ENCODE assay signal across 18 cellular contexts in genomic region chr2:52904511-52904910, GRCh38.
"Had no signal": no experiment of that assay in that cellular context is flagged by ENCODE, and none has a peak within 500 bp of the region (broad histone marks: within the 10 kb centered on the region; RNA-seq: fewer than 3 reads in every experiment).

No MANE protein-coding gene starts in this region.

- H3K36me3 ChIP-seq: tibial nerve had no signal

- DNase-seq: activated B cell treated with CpG ODN at 0.5 μM for 24 hours; activated CD4-positive, alpha-beta T cell treated with anti-CD3 and anti-CD28 coated beads, Interleukin-2, amount 10 ng/mL, durations not matched to agents 7 days and 5 days; activated CD8-positive, alpha-beta memory T cell treated with anti-CD3 and anti-CD28 coated beads for 24 hours; activated naive CD4-positive, alpha-beta T cell treated with anti-CD3 and anti-CD28 coated beads, Interleukin-2, amount 10 ng/mL, durations not matched to agents 7 days and 5 days; amniotic stem cell; endodermal cell; foreskin keratinocyte; immature natural killer cell; left cardiac atrium; SK-N-SH; stimulated activated CD4-positive, alpha-beta T cell treated with anti-CD3 and anti-CD28 coated beads, Interleukin-4, amount 100 ng/mL, for 4 hours had no signal

- H3K4me1 Mint-ChIP-seq: activated B cell treated with CpG ODN at 0.5 μM for 24 hours; activated CD4-positive, alpha-beta T cell treated with anti-CD3 and anti-CD28 coated beads, Interleukin-2, amount 10 ng/mL, durations not matched to agents 7 days and 5 days; activated naive CD4-positive, alpha-beta T cell treated with anti-CD3 and anti-CD28 coated beads, Interleukin-2, amount 10 ng/mL, durations not matched to agents 7 days and 5 days; activated T-helper 17 cell treated with anti-CD3 and anti-CD28 coated beads, Interleukin-2, amount 50 U/mL, for 72 hours; endodermal cell; immature natural killer cell; memory B cell; neural crest cell had no signal

- H3K4me3 Mint-ChIP-seq: activated B cell treated with CpG ODN at 0.5 μM for 24 hours; activated CD4-positive, alpha-beta T cell treated with anti-CD3 and anti-CD28 coated beads, Interleukin-2, amount 10 ng/mL, durations not matched to agents 7 days and 5 days; activated naive CD4-positive, alpha-beta T cell treated with anti-CD3 and anti-CD28 coated beads, Interleukin-2, amount 10 ng/mL, durations not matched to agents 7 days and 5 days; activated T-helper 17 cell treated with anti-CD3 and anti-CD28 coated beads, Interleukin-2, amount 50 U/mL, for 72 hours; brain; endodermal cell; immature natural killer cell; memory B cell; neural crest cell had no signal

- H3K27me3 Mint-ChIP-seq: activated B cell treated with CpG ODN at 0.5 μM for 24 hours; activated CD4-positive, alpha-beta T cell treated with anti-CD3 and anti-CD28 coated beads, Interleukin-2, amount 10 ng/mL, durations not matched to agents 7 days and 5 days; activated naive CD4-positive, alpha-beta T cell treated with anti-CD3 and anti-CD28 coated beads, Interleukin-2, amount 10 ng/mL, durations not matched to agents 7 days and 5 days; activated T-helper 17 cell treated with anti-CD3 and anti-CD28 coated beads, Interleukin-2, amount 50 U/mL, for 72 hours; brain; memory B cell had no signal

- H3K9me3 ChIP-seq: SK-N-SH had no signal

- H3K27ac ChIP-seq: foreskin keratinocyte, skin epidermis, tibial nerve had no signal

- H3K9ac ChIP-seq: SK-N-SH had no signal

- H3K4me1 ChIP-seq: foreskin keratinocyte, tibial nerve had no signal

- H3K27me3 ChIP-seq: foreskin keratinocyte, tibial nerve had no signal

- H3K4me3 ChIP-seq: skin epidermis, tibial nerve had no signal

- H3K27ac Mint-ChIP-seq: activated B cell treated with CpG ODN at 0.5 μM for 24 hours; activated CD4-positive, alpha-beta T cell treated with anti-CD3 and anti-CD28 coated beads, Interleukin-2, amount 10 ng/mL, durations not matched to agents 7 days and 5 days; activated naive CD4-positive, alpha-beta T cell treated with anti-CD3 and anti-CD28 coated beads, Interleukin-2, amount 10 ng/mL, durations not matched to agents 7 days and 5 days; activated T-helper 17 cell treated with anti-CD3 and anti-CD28 coated beads, Interleukin-2, amount 50 U/mL, for 72 hours; endodermal cell; immature natural killer cell; memory B cell had no signal

- H3K36me3 Mint-ChIP-seq: activated naive CD4-positive, alpha-beta T cell treated with anti-CD3 and anti-CD28 coated beads, Interleukin-2, amount 10 ng/mL, durations not matched to agents 7 days and 5 days; brain; immature natural killer cell; memory B cell had no signal

- ATAC-seq: activated T-helper 17 cell treated with anti-CD3 and anti-CD28 coated beads, Interleukin-2, amount 50 U/mL, for 72 hours; esophagus mucosa; foreskin keratinocyte; left cardiac atrium had no signal
